In the genomic region with DNA sequence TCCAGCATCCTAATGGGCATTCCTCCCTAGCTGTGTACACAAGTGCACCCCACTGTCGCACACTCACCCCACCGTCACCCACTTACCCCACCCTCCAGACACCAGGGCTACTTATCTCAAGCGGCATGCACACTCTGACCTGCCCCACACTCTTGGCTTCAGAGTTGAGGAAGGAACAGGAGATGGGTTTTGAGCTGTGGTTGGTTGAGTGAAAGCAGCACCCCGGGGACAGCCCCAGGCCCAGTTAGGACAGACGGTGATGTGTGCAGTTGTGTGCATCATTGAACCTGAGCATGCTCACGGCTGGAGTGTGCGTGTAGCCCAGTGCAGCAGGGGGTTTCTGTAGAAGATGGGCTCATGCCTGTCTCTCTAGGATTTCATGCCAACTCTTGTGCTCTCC, we compare ENCODE assay signal across 1 cellular context.
TF ChIP-seq lines count a peak whose summit lies in the region.

No MANE protein-coding gene starts in this region.

TF ChIP-seq in H1, 55 proteins besides CTCF, POLR2A, EP300 and RAD21:
- TF ChIP-seq HDAC2 (IDR thresholded peaks at IDR 0.05; ENCODE audit: borderline replicate concordance in 1 of 2, low read depth in 2 of 2, low read length in 2 of 2) (no peak), MAFK (IDR thresholded peaks at IDR 0.05; ENCODE audit: low read depth, low read length) (no peak), JUN (IDR thresholded peaks at IDR 0.05; ENCODE audit: low read depth, low read length) (no peak), NANOG (IDR thresholded peaks at IDR 0.05; ENCODE audit: insufficient read depth, low read depth, low read length, poor library complexity, severe bottlenecking) (no peak), BACH1 (IDR thresholded peaks at IDR 0.05; ENCODE audit: low read length) (no peak), KDM5A (IDR thresholded peaks at IDR 0.05; ENCODE audit: low read length) (no peak), BRCA1 (IDR thresholded peaks at IDR 0.05; ENCODE audit: low read depth, low read length) (no peak), RBBP5 (IDR thresholded peaks at IDR 0.05; ENCODE audit: borderline replicate concordance, low read depth, low read length) (no peak), SP4 (IDR thresholded peaks at IDR 0.05; ENCODE audit: low read length) (no peak), CBX5 (IDR thresholded peaks at IDR 0.05; ENCODE audit: low read depth, low read length) (no peak), EZH2 (IDR thresholded peaks at IDR 0.05; ENCODE audit: low read depth, low read length, severe bottlenecking) (no peak), SIN3A (conservative IDR thresholded peaks at IDR 0.05 in 1 of 2, IDR thresholded peaks at IDR 0.05 in 1 of 2; ENCODE audit: low read depth in 1 of 2, low read length in 2 of 2) (no peak), SRF (IDR thresholded peaks at IDR 0.05; ENCODE audit: low read depth, low read length) (no peak), FOSL1 (IDR thresholded peaks at IDR 0.05; ENCODE audit: insufficient read depth, low read depth, low read length) (no peak), TBP (IDR thresholded peaks at IDR 0.05; ENCODE audit: low read depth, low read length) (no peak)
- TF ChIP-seq, protein P1, sequence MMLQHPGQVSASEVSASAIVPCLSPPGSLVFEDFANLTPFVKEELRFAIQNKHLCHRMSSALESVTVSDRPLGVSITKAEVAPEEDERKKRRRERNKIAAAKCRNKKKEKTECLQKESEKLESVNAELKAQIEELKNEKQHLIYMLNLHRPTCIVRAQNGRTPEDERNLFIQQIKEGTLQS (IDR thresholded peaks at IDR 0.05; ENCODE audit: insufficient read depth, low read depth, low read length): no peak
